Comparison of ENCODE assay signal across 11 cellular contexts in genomic region chr1:106268070-106268469, GRCh38.
DNase-seq lines count a peak whose midpoint lies in the region; ATAC-seq, FAIRE-seq and TF ChIP-seq lines count a peak whose summit lies in the region.
"Had no signal": no experiment of that assay in that cellular context is flagged by ENCODE, and none has a peak within 500 bp of the region (broad histone marks: within the 10 kb centered on the region; RNA-seq: fewer than 3 reads in every experiment).

No MANE protein-coding gene starts in this region.

- peak overlapping the region; percentile 4 for H2AFZ ChIP-seq in smooth muscle cell (ENCODE audit: low read depth)

- no peaks in the 10 kb centered on the region for H3K27me3 ChIP-seq in smooth muscle cell (ENCODE audit: low read depth)

- no peak for ATAC-seq in HG03039 (IDR thresholded peaks at IDR 0.05; ENCODE audit: unreplicated experiment)

- no peak for FAIRE-seq in frontal cortex (lab: Jason Lieb, UNC)

- H3K9ac ChIP-seq in smooth muscle cell (ENCODE audit: low read depth): no peak overlapping the region

- H3K4me1 ChIP-seq in smooth muscle cell (ENCODE audit: low read depth): no peaks in the 10 kb centered on the region

- no peak overlapping the region for H3K4me2 ChIP-seq in smooth muscle cell

- no peak overlapping the region for H3K27ac ChIP-seq in smooth muscle cell (ENCODE audit: low read depth)
- H3K27ac ChIP-seq: skin epidermis had no signal

- H3K36me3 ChIP-seq in smooth muscle cell (ENCODE audit: low read depth): no peaks in the 10 kb centered on the region

- TF ChIP-seq CTCF in smooth muscle cell (IDR thresholded peaks at IDR 0.05; ENCODE audit: borderline replicate concordance, insufficient read depth, poor library complexity, severe bottlenecking): peak; percentile 15

- WGBS in smooth muscle cell (ENCODE audit: low lambda C conversion rate): 56% methylated on average over 5 of the region's 5 CpGs

- no peaks in the 10 kb centered on the region for H3K79me2 ChIP-seq in smooth muscle cell (ENCODE audit: low read depth)

- no peaks in the 10 kb centered on the region for H3K9me3 ChIP-seq in smooth muscle cell (replicated peaks; ENCODE audit: low read depth)

- H3K4me3 ChIP-seq in smooth muscle cell: no peak overlapping the region
- H3K4me3 ChIP-seq: skin epidermis had no signal

- no peaks in the 10 kb centered on the region for H4K20me1 ChIP-seq in smooth muscle cell (ENCODE audit: low read depth)

- no peaks in the 10 kb centered on the region for H3F3A ChIP-seq in smooth muscle cell (ENCODE audit: low read depth)

- DNase-seq in SIG-M5 treated with dmso at 0.1 percent for 504 hours (lab: John Stamatoyannopoulos, UW; ENCODE audit: unreplicated experiment) (peak; percentile 84), SIG-M5 (lab: John Stamatoyannopoulos, UW) (no peak), NCI-H526 treated with DMSO at 0.1 percent for 48 hours (lab: John Stamatoyannopoulos, UW) (peak; percentile 40), cerebellar cortex (ENCODE audit: low spot score) (peak; percentile 55), smooth muscle cell (lab: John Stamatoyannopoulos, UW; ENCODE audit: unreplicated experiment) (no peak), frontal cortex (ENCODE audit: low spot score in 2 of 2) (no peak), ecto neural progenitor cell (ENCODE audit: low spot score) (no peak)
- DNase-seq: activated CD4-positive, alpha-beta memory T cell treated with anti-CD3 and anti-CD28 coated beads, Interleukin-2, amount 10 ng/mL, durations not matched to agents 7 days and 5 days; central memory CD4-positive, alpha-beta T cell had no signal

Comparison
In these comparisons a context has a peak if more than half of its experiments do, and no peak if none do; other contexts are left out.
1. DNase-seq: peak in SIG-M5 treated with dmso at 0.1 percent for 504 hours (single experiment), NCI-H526 treated with DMSO at 0.1 percent for 48 hours (single experiment) and cerebellar cortex (single experiment); none in SIG-M5 (single experiment), smooth muscle cell (single experiment), frontal cortex (0 of 2) and ecto neural progenitor cell (single experiment).